In genomic region chr1:208106218-208106617, GRCh38 we compare ENCODE assay signal across 22 cellular contexts.
"Had no signal": no experiment of that assay in that cellular context is flagged by ENCODE, and none has a peak within 500 bp of the region (broad histone marks: within the 10 kb centered on the region; RNA-seq: fewer than 3 reads in every experiment).

No MANE protein-coding gene starts in this region.

- ATAC-seq: gastroesophageal sphincter; heart left ventricle; stimulated activated naive B cell treated with anti-CD40 and anti-IgM and Interleukin-4, amounts not matched to agents 10 μg/mL and 1 μg/mL and 100 μg/mL, for 72 hours; WTC11 had no signal

- DNase-seq: activated naive CD4-positive, alpha-beta T cell; activated T-cell treated with anti-CD3 and anti-CD28 coated beads, Interleukin-2, amount 50 U/mL, for 1 hour; adrenal gland; heart left ventricle; left colon; mesenchymal stem cell; naive B cell; sigmoid colon; stimulated activated CD4-positive, alpha-beta T cell treated with anti-CD3 and anti-CD28 coated beads, Interleukin-2, amount 100 ng/mL, for 48 hours; stimulated activated CD8-positive, alpha-beta memory T cell treated with anti-CD3 and anti-CD28 coated beads, Interleukin-4, amount 100 ng/mL, for 48 hours; stimulated activated naive B cell treated with anti-CD40 and anti-IgM and Interleukin-4, amounts not matched to agents 10 μg/mL and 1 μg/mL and 100 μg/mL, for 72 hours; T-helper 9 cell; thyroid gland had no signal

- H3K4me1 ChIP-seq: breast epithelium had no signal

- H3K36me3 ChIP-seq: adrenal gland, breast epithelium, neutrophil, ovary, sigmoid colon, thyroid gland had no signal

- H3K27ac Mint-ChIP-seq: activated naive CD8-positive, alpha-beta T cell; activated T-helper 2 cell treated with anti-CD3 and anti-CD28 coated beads, Interferon-gamma antibody, Interleukin-2, Interleukin-4, amounts not matched to agents 10 μg/mL and 5 μg/mL and 100 μg/mL, durations not matched to agents 14 hours and 24 hours and 36 hours; naive B cell; stimulated activated naive B cell treated with anti-CD40 and anti-IgM and Interleukin-4, amounts not matched to agents 10 μg/mL and 1 μg/mL and 100 μg/mL, for 72 hours; WTC11 had no signal

- H3K4me3 Mint-ChIP-seq: activated naive CD8-positive, alpha-beta T cell; naive B cell; stimulated activated naive B cell treated with anti-CD40 and anti-IgM and Interleukin-4, amounts not matched to agents 10 μg/mL and 1 μg/mL and 100 μg/mL, for 72 hours; WTC11 had no signal

- H3K27ac ChIP-seq: adrenal gland, breast epithelium, coronary artery, epithelial cell of prostate, gastroesophageal sphincter, heart left ventricle, neutrophil, ovary, sigmoid colon, thyroid gland had no signal

- H3K4me3 ChIP-seq: adrenal gland, breast epithelium, coronary artery, gastroesophageal sphincter, heart left ventricle, ovary, sigmoid colon, thyroid gland had no signal

- H3K27me3 ChIP-seq: adrenal gland, breast epithelium, gastroesophageal sphincter, heart left ventricle, ovary, sigmoid colon, thyroid gland had no signal

- H3K27me3 Mint-ChIP-seq: activated naive CD8-positive, alpha-beta T cell had no signal

- H3K9me3 Mint-ChIP-seq: activated T-helper 2 cell treated with anti-CD3 and anti-CD28 coated beads, Interferon-gamma antibody, Interleukin-2, Interleukin-4, amounts not matched to agents 10 μg/mL and 5 μg/mL and 100 μg/mL, durations not matched to agents 14 hours and 24 hours and 36 hours; naive B cell; stimulated activated naive B cell treated with anti-CD40 and anti-IgM and Interleukin-4, amounts not matched to agents 10 μg/mL and 1 μg/mL and 100 μg/mL, for 72 hours; WTC11 had no signal

- H3K9me3 ChIP-seq: adrenal gland, breast epithelium, gastroesophageal sphincter, heart left ventricle, neutrophil, ovary, sigmoid colon, thyroid gland had no signal

- H3K4me1 Mint-ChIP-seq: naive B cell; stimulated activated naive B cell treated with anti-CD40 and anti-IgM and Interleukin-4, amounts not matched to agents 10 μg/mL and 1 μg/mL and 100 μg/mL, for 72 hours had no signal
